In the genomic region with DNA sequence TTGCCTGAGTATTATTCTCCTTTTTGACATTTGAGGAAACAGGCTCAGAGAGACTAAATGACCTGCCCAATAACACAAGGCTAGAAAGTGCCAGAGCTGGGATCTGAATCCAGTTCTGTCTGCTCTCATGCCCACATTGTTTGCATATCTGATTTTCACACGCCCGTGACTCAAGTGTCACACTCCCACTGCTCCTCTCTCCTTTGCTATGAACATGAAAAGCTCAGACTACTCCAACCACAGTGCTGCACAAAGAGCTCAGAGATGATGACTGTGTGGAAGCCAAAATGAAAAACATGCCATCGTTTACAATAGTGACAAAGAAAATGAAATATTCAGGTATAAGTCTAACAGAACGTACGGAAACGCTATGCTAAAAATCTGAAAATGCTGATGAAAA, we compare ENCODE assay signal across 1 cellular context.
TF ChIP-seq lines count a peak whose summit lies in the region.

No MANE protein-coding gene starts in this region.

TF ChIP-seq in GM12878, 131 proteins besides CTCF, POLR2A, EP300 and RAD21 (continued from another document):
- TF ChIP-seq, protein P1, sequence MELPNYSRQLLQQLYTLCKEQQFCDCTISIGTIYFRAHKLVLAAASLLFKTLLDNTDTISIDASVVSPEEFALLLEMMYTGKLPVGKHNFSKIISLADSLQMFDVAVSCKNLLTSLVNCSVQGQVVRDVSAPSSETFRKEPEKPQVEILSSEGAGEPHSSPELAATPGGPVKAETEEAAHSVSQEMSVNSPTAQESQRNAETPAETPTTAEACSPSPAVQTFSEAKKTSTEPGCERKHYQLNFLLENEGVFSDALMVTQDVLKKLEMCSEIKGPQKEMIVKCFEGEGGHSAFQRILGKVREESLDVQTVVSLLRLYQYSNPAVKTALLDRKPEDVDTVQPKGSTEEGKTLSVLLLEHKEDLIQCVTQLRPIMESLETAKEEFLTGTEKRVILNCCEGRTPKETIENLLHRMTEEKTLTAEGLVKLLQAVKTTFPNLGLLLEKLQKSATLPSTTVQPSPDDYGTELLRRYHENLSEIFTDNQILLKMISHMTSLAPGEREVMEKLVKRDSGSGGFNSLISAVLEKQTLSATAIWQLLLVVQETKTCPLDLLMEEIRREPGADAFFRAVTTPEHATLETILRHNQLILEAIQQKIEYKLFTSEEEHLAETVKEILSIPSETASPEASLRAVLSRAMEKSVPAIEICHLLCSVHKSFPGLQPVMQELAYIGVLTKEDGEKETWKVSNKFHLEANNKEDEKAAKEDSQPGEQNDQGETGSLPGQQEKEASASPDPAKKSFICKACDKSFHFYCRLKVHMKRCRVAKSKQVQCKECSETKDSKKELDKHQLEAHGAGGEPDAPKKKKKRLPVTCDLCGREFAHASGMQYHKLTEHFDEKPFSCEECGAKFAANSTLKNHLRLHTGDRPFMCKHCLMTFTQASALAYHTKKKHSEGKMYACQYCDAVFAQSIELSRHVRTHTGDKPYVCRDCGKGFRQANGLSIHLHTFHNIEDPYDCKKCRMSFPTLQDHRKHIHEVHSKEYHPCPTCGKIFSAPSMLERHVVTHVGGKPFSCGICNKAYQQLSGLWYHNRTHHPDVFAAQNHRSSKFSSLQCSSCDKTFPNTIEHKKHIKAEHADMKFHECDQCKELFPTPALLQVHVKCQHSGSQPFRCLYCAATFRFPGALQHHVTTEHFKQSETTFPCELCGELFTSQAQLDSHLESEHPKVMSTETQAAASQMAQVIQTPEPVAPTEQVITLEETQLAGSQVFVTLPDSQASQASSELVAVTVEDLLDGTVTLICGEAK (IDR thresholded peaks at IDR 0.05; ENCODE audit: borderline replicate concordance) = no peak
- TF ChIP-seq MYC (IDR thresholded peaks at IDR 0.05; ENCODE audit: insufficient read depth, insufficient read length, insufficient replicate concordance, low read length, severe bottlenecking) = no peak
- peak; percentile 42 to 47; a peak in 2 of 4 replicates for TF ChIP-seq IKZF2 (IDR thresholded peaks at IDR 0.05)
- TF ChIP-seq NBN (IDR thresholded peaks at IDR 0.05) = 0 out of 2 replicates have a peak, but pooled peaks have one; percentile 23
- peak; percentile 21; the same call in 1 of the 2 replicates for TF ChIP-seq IKZF1 (conservative IDR thresholded peaks at IDR 0.05)
- TF ChIP-seq LARP7 (IDR thresholded peaks at IDR 0.05) = no peak
- no peak for TF ChIP-seq SP1 (IDR thresholded peaks at IDR 0.05; ENCODE audit: low read depth, low read length)
- TF ChIP-seq POU2F2 (IDR thresholded peaks at IDR 0.05; ENCODE audit: borderline replicate concordance, low read depth, low read length) = peak; percentile 99
- 0 out of 2 replicates have a peak, but pooled peaks have one; percentile 31 for TF ChIP-seq PAX5 (IDR thresholded peaks at IDR 0.05; ENCODE audit: borderline replicate concordance, low read depth, low read length)
- no peak for TF ChIP-seq RAD51 (IDR thresholded peaks at IDR 0.05)
- 0 out of 2 replicates have a peak, but pooled peaks have one; percentile 14 for TF ChIP-seq MTA2 (IDR thresholded peaks at IDR 0.05; ENCODE audit: low read depth)
